20 cellular contexts compared by ENCODE assay signal in the genomic region with DNA sequence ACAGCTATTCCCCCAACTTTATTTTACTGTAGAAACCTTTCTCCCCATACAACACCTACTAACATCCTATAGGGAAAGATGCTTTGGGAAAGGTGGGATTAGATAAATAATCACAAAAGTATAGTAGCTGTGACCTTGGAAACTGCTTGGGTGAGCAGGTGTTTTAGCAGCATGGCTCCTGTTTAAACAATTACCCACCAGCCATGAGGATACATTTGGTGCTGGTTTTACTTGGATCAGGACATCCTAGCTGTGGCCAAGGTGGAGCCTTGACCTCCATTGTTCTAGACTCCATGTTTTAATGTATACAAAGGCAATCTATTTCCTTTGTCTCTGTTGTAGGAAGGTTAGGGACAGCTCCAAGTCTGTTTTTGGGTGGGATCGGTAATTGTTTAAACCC.
"Had no signal": no experiment of that assay in that cellular context is flagged by ENCODE, and none has a peak within 500 bp of the region (broad histone marks: within the 10 kb centered on the region; RNA-seq: fewer than 3 reads in every experiment).

No MANE protein-coding gene starts in this region.

- DNase-seq: activated CD4-positive, alpha-beta T cell treated with anti-CD3 and anti-CD28 coated beads for 4 hours; activated CD8-positive, alpha-beta memory T cell treated with anti-CD3 and anti-CD28 coated beads, Interleukin-2, amount 50 U/mL, for 4 hours; activated CD8-positive, alpha-beta T cell treated with anti-CD3 and anti-CD28 coated beads for 36 hours; activated naive CD4-positive, alpha-beta T cell treated with Interleukin-2 at 50 U/mL for 16 hours; activated naive CD8-positive, alpha-beta T cell treated with anti-CD3 and anti-CD28 coated beads, Interleukin-2, amount 50 U/mL, for 24 hours; activated T-cell treated with anti-CD3 and anti-CD28 coated beads, Interleukin-2, amount 50 U/mL, for 72 hours; amniotic stem cell; central memory CD4-positive, alpha-beta T cell; Karpas-422; NCI-H1417 treated with DMSO at 0.1 percent for 48 hours; NCI-H187; NCI-H2081; NCI-H2227 treated with DMSO at 0.1 percent for 48 hours; NCI-H446 treated with DMSO at 0.1 percent for 48 hours; NCI-H524 treated with DMSO at 0.1 percent for 48 hours; PC-3; SHP77; SW 1271 had no signal

- H3K27ac Mint-ChIP-seq: activated CD8-positive, alpha-beta T cell treated with anti-CD3 and anti-CD28 coated beads for 36 hours; activated naive CD4-positive, alpha-beta T cell treated with anti-CD3 and anti-CD28 coated beads, Interleukin-2, amount 50 U/mL, for 72 hours; activated naive CD8-positive, alpha-beta T cell treated with anti-CD3 and anti-CD28 coated beads, Interleukin-2, amount 50 U/mL, for 24 hours; activated T-cell treated with anti-CD3 and anti-CD28 coated beads, Interleukin-2, amount 50 U/mL, for 72 hours; T-helper 1 cell treated with Interleukin-12 subunit alpha and Interleukin-12 subunit beta and Interleukin-4 antibody, amounts not matched to agents 30 μg/mL and 1 μg/mL, for 36 hours had no signal

- H3K36me3 Mint-ChIP-seq: activated naive CD4-positive, alpha-beta T cell treated with anti-CD3 and anti-CD28 coated beads, Interleukin-2, amount 50 U/mL, for 72 hours had no signal

- H3K4me3 Mint-ChIP-seq: activated CD8-positive, alpha-beta T cell treated with anti-CD3 and anti-CD28 coated beads for 36 hours; activated naive CD8-positive, alpha-beta T cell treated with anti-CD3 and anti-CD28 coated beads, Interleukin-2, amount 50 U/mL, for 24 hours; activated T-cell treated with anti-CD3 and anti-CD28 coated beads, Interleukin-2, amount 50 U/mL, for 72 hours; T-helper 1 cell treated with Interleukin-12 subunit alpha and Interleukin-12 subunit beta and Interleukin-4 antibody, amounts not matched to agents 30 μg/mL and 1 μg/mL, for 36 hours had no signal

- H3K9me3 Mint-ChIP-seq: activated CD8-positive, alpha-beta T cell treated with anti-CD3 and anti-CD28 coated beads for 36 hours; activated naive CD4-positive, alpha-beta T cell treated with anti-CD3 and anti-CD28 coated beads, Interleukin-2, amount 50 U/mL, for 72 hours; activated naive CD8-positive, alpha-beta T cell treated with anti-CD3 and anti-CD28 coated beads, Interleukin-2, amount 50 U/mL, for 24 hours; T-helper 1 cell treated with Interleukin-12 subunit alpha and Interleukin-12 subunit beta and Interleukin-4 antibody, amounts not matched to agents 30 μg/mL and 1 μg/mL, for 36 hours had no signal
